In genomic region chr2:231686192-231687100, GRCh38 we compare ENCODE assay signal across 12 cellular contexts. TPM values are rescaled to one million over a fixed set of nuclear protein-coding genes. Genes with fewer than 3 reads are reported as not detected.
DNase-seq lines count a peak whose midpoint lies in the region; ATAC-seq and TF ChIP-seq lines count a peak whose summit lies in the region.
"Had no signal": no experiment of that assay in that cellular context is flagged by ENCODE, and none has a peak within 500 bp of the region (broad histone marks: within the 10 kb centered on the region; RNA-seq: fewer than 3 reads in every experiment).

No MANE protein-coding gene starts in this region.

- peak overlapping the region; percentile 95 for H3K27ac ChIP-seq in DOHH2 (ENCODE audit: low read depth, low read length)
- H3K27ac ChIP-seq in caudate nucleus (ENCODE audit: low read depth, low read length) = peak overlapping the region; percentile 99
- H3K27ac ChIP-seq in osteoblast (ENCODE audit: low read depth, low read length) = no peak overlapping the region
- no peak overlapping the region for H3K27ac ChIP-seq in SK-N-SH (ENCODE audit: low read depth in 2 of 2, low read length in 1 of 2)
- H3K27ac ChIP-seq: sigmoid colon, upper lobe of right lung had no signal

- H3K36me3 ChIP-seq in DOHH2 (ENCODE audit: control insufficient read depth, low read length) = peaks cover 10% of the 10 kb centered on the region
- no peaks in the 10 kb centered on the region for H3K36me3 ChIP-seq in Loucy (ENCODE audit: insufficient read depth, low read length)
- H3K36me3 ChIP-seq in osteoblast (ENCODE audit: insufficient read depth, low read length) = no peaks in the 10 kb centered on the region
- no peaks in the 10 kb centered on the region for H3K36me3 ChIP-seq in SK-N-SH (replicated peaks in 1 of 2; ENCODE audit: control insufficient read depth in 1 of 2, insufficient read depth in 2 of 2, low read length in 1 of 2)
- H3K36me3 ChIP-seq: sigmoid colon, upper lobe of right lung had no signal

- no peaks in the 10 kb centered on the region for H4K20me1 ChIP-seq in DOHH2 (ENCODE audit: control insufficient read depth, insufficient read depth, low read depth, low read length)
- H4K20me1 ChIP-seq in Loucy (ENCODE audit: insufficient read depth, low read length, poor library complexity, severe bottlenecking) = no peaks in the 10 kb centered on the region
- no peaks in the 10 kb centered on the region for H4K20me1 ChIP-seq in osteoblast (ENCODE audit: insufficient read depth, low read length)
- H4K20me1 ChIP-seq in SK-N-SH (ENCODE audit: insufficient read depth) = no peaks in the 10 kb centered on the region

- 85% methylated on average over 9 of the region's 11 CpGs for WGBS in SK-N-SH (ENCODE audit: low lambda C conversion rate)

- no peak for DNase-seq in caudate nucleus (lab: John Stamatoyannopoulos, UW)
- DNase-seq in osteoblast (ENCODE audit: insufficient read length, low spot score, missing footprints) = peak; percentile 62
- no peak for DNase-seq in SK-N-SH
- DNase-seq in NCI-H1092 (lab: John Stamatoyannopoulos, UW) = no peak
- DNase-seq: mammary epithelial cell, NCI-H1436 treated with DMSO at 0.1 percent for 48 hours had no signal

- no peak for TF ChIP-seq RAD21 in SK-N-SH (IDR thresholded peaks at IDR 0.05; ENCODE audit: low read length)

- H3K9me3 ChIP-seq in DOHH2 (ENCODE audit: control insufficient read depth, insufficient read depth, low read length) (no peaks in the 10 kb centered on the region), Loucy (ENCODE audit: insufficient read depth, low read depth, low read length) (no peaks in the 10 kb centered on the region), osteoblast (ENCODE audit: low read depth, low read length) (no peaks in the 10 kb centered on the region), SK-N-SH (no peaks in the 10 kb centered on the region)
- H3K9me3 ChIP-seq: sigmoid colon, upper lobe of right lung had no signal

- peaks cover 90% of the 10 kb centered on the region for H3K4me1 ChIP-seq in DOHH2 (ENCODE audit: control insufficient read depth, low read length)
- peaks cover 10% of the 10 kb centered on the region for H3K4me1 ChIP-seq in Loucy (ENCODE audit: insufficient read depth, low read length, poor library complexity, severe bottlenecking)
- peaks cover under 1% of the 10 kb centered on the region for H3K4me1 ChIP-seq in osteoblast (ENCODE audit: insufficient read depth, low read length)
- peaks cover 0 to 19% of the 10 kb centered on the region in 2 experiments; a peak in 1 of 4 replicates for H3K4me1 ChIP-seq in SK-N-SH (ENCODE audit: control insufficient read depth in 1 of 2, insufficient read depth in 2 of 2, low read depth in 1 of 2, low read length in 1 of 2)
- H3K4me1 ChIP-seq: upper lobe of right lung had no signal

- H3K27me3 ChIP-seq in DOHH2 (ENCODE audit: control insufficient read depth, low read length) (no peaks in the 10 kb centered on the region), Loucy (ENCODE audit: insufficient read depth, low read length, poor library complexity, severe bottlenecking) (no peaks in the 10 kb centered on the region), osteoblast (ENCODE audit: insufficient read depth, low read length) (no peaks in the 10 kb centered on the region), SK-N-SH (ENCODE audit: insufficient read depth) (no peaks in the 10 kb centered on the region)
- H3K27me3 ChIP-seq: sigmoid colon, upper lobe of right lung had no signal

- H3K4me3 ChIP-seq in DOHH2 (ENCODE audit: low read length) = peak overlapping the region; percentile 92
- H3K4me3 ChIP-seq in Loucy (ENCODE audit: low read length, poor library complexity, severe bottlenecking) = peak overlapping the region; percentile 87
- H3K4me3 ChIP-seq in osteoblast (ENCODE audit: insufficient read depth, low read length) = no peak overlapping the region
- no peak overlapping the region for H3K4me3 ChIP-seq in SK-N-SH (ENCODE audit: low read depth in 2 of 2, low read length in 1 of 2)
- H3K4me3 ChIP-seq: sigmoid colon, upper lobe of right lung had no signal

- POLR2A ChIA-PET in SK-N-SH (lab: Yijun Ruan, JAX) = interaction anchor here (1.0 to 5.4 kb wide), 4 partner anchors 22 to 28 kb away, joined by 3 to 38 read pairs (median 8); partner anchors contain the start of gene PTMA

- H3K4me2 ChIP-seq in DOHH2 (ENCODE audit: low read length) (peak overlapping the region; percentile 92), Loucy (ENCODE audit: low read depth, low read length, poor library complexity, severe bottlenecking) (peak overlapping the region; percentile 90), osteoblast (ENCODE audit: insufficient read depth, low read length) (no peak overlapping the region), SK-N-SH (no peak overlapping the region)

- TF ChIP-seq EP300 in SK-N-SH (IDR thresholded peaks at IDR 0.05; ENCODE audit: borderline replicate concordance in 1 of 2, low read depth in 1 of 2, low read length in 1 of 2) = no peak

- ATAC-seq in GM19035 (IDR thresholded peaks at IDR 0.05; ENCODE audit: unreplicated experiment) = no peak
- no peak for ATAC-seq in HG03571 (IDR thresholded peaks at IDR 0.05; ENCODE audit: unreplicated experiment)

- TF ChIP-seq CTCF in DOHH2 (IDR thresholded peaks at IDR 0.05; ENCODE audit: low read depth, low read length, poor library complexity, severe bottlenecking) = no peak
- no peak for TF ChIP-seq CTCF in Loucy (conservative IDR thresholded peaks at IDR 0.05; ENCODE audit: low read length)
- TF ChIP-seq CTCF in osteoblast (IDR thresholded peaks at IDR 0.05; ENCODE audit: extremely low read depth, low read depth, low read length) = no peak
- TF ChIP-seq CTCF in SK-N-SH (IDR thresholded peaks at IDR 0.05) = no peak

- CTCF ChIA-PET in SK-N-SH (lab: Yijun Ruan, JAX) = interaction anchor here (0.7 to 29.4 kb wide), 6 partner anchors 9 to 76 kb away, joined by 3 to 1218 read pairs (median 8); partner anchors contain the start of gene PTMA

- H3K79me2 ChIP-seq in DOHH2 (ENCODE audit: control insufficient read depth, low read length) = peaks cover 64% of the 10 kb centered on the region
- H3K79me2 ChIP-seq in Loucy (ENCODE audit: insufficient read depth, low read length) = peaks cover 30% of the 10 kb centered on the region
- H3K79me2 ChIP-seq in osteoblast (ENCODE audit: insufficient read depth, low read length) = no peaks in the 10 kb centered on the region
- H3K79me2 ChIP-seq in SK-N-SH (ENCODE audit: insufficient read depth) = no peaks in the 10 kb centered on the region

- H3F3A ChIP-seq in DOHH2 (ENCODE audit: control insufficient read depth, insufficient read depth) (peaks cover 24% of the 10 kb centered on the region), Loucy (ENCODE audit: low read depth) (no peaks in the 10 kb centered on the region), SK-N-SH (replicated peaks; ENCODE audit: insufficient read depth) (peaks cover 5% of the 10 kb centered on the region)

- H3K9ac ChIP-seq in Loucy (ENCODE audit: low read depth, low read length, poor library complexity, severe bottlenecking) = peak overlapping the region; percentile 95
- no peak overlapping the region for H3K9ac ChIP-seq in SK-N-SH

- H3K9me2 ChIP-seq in DOHH2 (replicated peaks; ENCODE audit: control insufficient read depth, low read length) (no peaks in the 10 kb centered on the region), Loucy (replicated peaks; ENCODE audit: low read depth, low read length) (no peaks in the 10 kb centered on the region), SK-N-SH (no peaks in the 10 kb centered on the region)

- H2AFZ ChIP-seq in Loucy (ENCODE audit: low read length) (peak overlapping the region; percentile 79; the same call in 1 of the 2 replicates), osteoblast (ENCODE audit: low read length) (no peak overlapping the region), SK-N-SH (ENCODE audit: low read depth) (no peak overlapping the region)

TF ChIP-seq in SK-N-SH, 30 proteins besides CTCF, POLR2A, EP300 and RAD21:
- TF ChIP-seq MEF2A (IDR thresholded peaks at IDR 0.05; ENCODE audit: borderline replicate concordance, low read depth) = no peak

RNA-seq across cellular contexts. Expression of gene PTMA, which starts 21.9 kb away (rescaled TPM):
- total RNA-seq in osteoblast = 459 and 545 TPM in 2 replicates
- polyA plus RNA-seq in SK-N-SH (2012; rRNA removed) = 517 and 767 TPM in 2 replicates
- 733 and 1,021 TPM in 2 replicates for polyA plus RNA-seq in SK-N-SH (2012; cell fraction: cytosol; rRNA removed)
- 319 and 439 TPM in 2 replicates for polyA plus RNA-seq in SK-N-SH (2012; cell fraction: nucleus; rRNA removed)

Comparison
In these comparisons a context has a peak if more than half of its experiments do, and no peak if none do; other contexts are left out.
1. H3K27ac ChIP-seq: peak in DOHH2 (single experiment) and caudate nucleus (single experiment); none in osteoblast (single experiment) and SK-N-SH (0 of 2).
2. H3K4me2 ChIP-seq: peak in DOHH2 (single experiment) and Loucy (single experiment); none in osteoblast (single experiment) and SK-N-SH (single experiment).
3. H3K4me3 ChIP-seq: peak in DOHH2 (single experiment) and Loucy (single experiment); none in osteoblast (single experiment) and SK-N-SH (0 of 2).